8 cellular contexts compared by ENCODE assay signal in the genomic region with DNA sequence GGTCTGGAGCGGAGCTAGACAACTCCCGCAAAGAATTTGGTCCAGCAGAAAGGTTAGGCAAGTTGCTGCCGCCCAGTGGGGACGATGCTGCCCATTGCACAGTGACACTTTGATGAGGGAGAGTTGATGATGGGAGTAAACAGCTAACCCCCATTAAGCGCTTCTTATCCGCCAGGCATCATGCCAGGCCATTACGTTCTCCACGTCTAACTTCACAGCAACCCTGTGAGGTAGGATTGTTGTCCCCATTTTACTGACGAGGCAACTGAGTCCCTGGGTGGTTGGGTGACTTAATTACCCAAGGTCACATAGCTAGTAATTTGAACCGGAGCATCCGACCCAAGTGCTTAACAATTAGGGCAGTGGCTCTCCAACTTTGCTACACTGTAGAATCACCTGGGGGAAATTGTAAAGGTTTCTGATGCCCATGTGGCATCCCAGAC. TPM values are rescaled to one million over a fixed set of nuclear protein-coding genes. Genes with fewer than 3 reads are reported as not detected.
A peak's percentile ranks its signal among the peaks of the same experiment; 100 is the strongest.
DNase-seq lines count a peak whose midpoint lies in the region; ATAC-seq and TF ChIP-seq lines count a peak whose summit lies in the region.

No MANE protein-coding gene starts in this region.

- ATAC-seq in DND-41 (ENCODE audit: insufficient read depth, low read depth): no peak
- no peak for ATAC-seq in activated naive CD8-positive, alpha-beta T cell treated with anti-CD3 and anti-CD28 coated beads, Interleukin-2, amount 10 ng/mL, durations not matched to agents 7 days and 5 days (ENCODE audit: low read depth)
- no peak for ATAC-seq in HG02973 (IDR thresholded peaks at IDR 0.05; ENCODE audit: unreplicated experiment)

- H3K36me3 Mint-ChIP-seq in activated naive CD8-positive, alpha-beta T cell treated with anti-CD3 and anti-CD28 coated beads, Interleukin-2, amount 10 ng/mL, durations not matched to agents 7 days and 5 days: peaks cover 7% of the 10 kb centered on the region
- H3K36me3 Mint-ChIP-seq in immature natural killer cell: no peaks in the 10 kb centered on the region

- peaks cover 38% of the 10 kb centered on the region for H4K20me1 ChIP-seq in DND-41 (ENCODE audit: insufficient read depth, low read length)

- DNase-seq in DND-41 (no peak), HT-29 (ENCODE audit: low spot score) (peak; percentile 65), immature natural killer cell (no peak), NCI-H345 (lab: John Stamatoyannopoulos, UW) (no peak)
- no peak for DNase-seq in activated naive CD8-positive, alpha-beta T cell treated with anti-CD3 and anti-CD28 coated beads, Interleukin-2, amount 10 ng/mL, durations not matched to agents 7 days and 5 days
- DNase-seq in activated CD8-positive, alpha-beta memory T cell treated with anti-CD3 and anti-CD28 coated beads, Interleukin-2, amount 50 U/mL, for 4 hours: no peak

- H3K9me3 ChIP-seq in DND-41 (ENCODE audit: insufficient read depth, low read length, severe bottlenecking) (no peaks in the 10 kb centered on the region), subcutaneous abdominal adipose tissue (ENCODE audit: control insufficient read depth in 5 of 5, low read length in 5 of 5) (no peaks in the 10 kb centered on the region)

- POLR2A ChIA-PET in activated naive CD8-positive, alpha-beta T cell treated with anti-CD3 and anti-CD28 coated beads, Interleukin-2, amount 10 ng/mL, durations not matched to agents 7 days and 5 days (lab: Charles Lee): interaction anchor here (1.0 to 4.1 kb wide), 5 partner anchors 10 to 489 kb away, joined by 3 to 32 read pairs (median 5); partner anchors contain the start of genes DHX35 and SNHG17

- no peaks in the 10 kb centered on the region for H3K27me3 ChIP-seq in DND-41 (ENCODE audit: insufficient read depth, low read length, poor library complexity)
- no peaks in the 10 kb centered on the region for H3K27me3 ChIP-seq in subcutaneous abdominal adipose tissue (ENCODE audit: control insufficient read depth in 5 of 5, insufficient read depth in 4 of 5, low read length in 5 of 5)

- TF ChIP-seq CTCF in DND-41 (IDR thresholded peaks at IDR 0.05; ENCODE audit: borderline replicate concordance, extremely low read depth, low read length, poor library complexity, severe bottlenecking): no peak

- peaks cover 35% of the 10 kb centered on the region for H3K4me1 ChIP-seq in DND-41 (ENCODE audit: insufficient read depth, low read length)
- H3K4me1 ChIP-seq in subcutaneous abdominal adipose tissue (ENCODE audit: control insufficient read depth in 5 of 5, insufficient read depth in 5 of 5, low read length in 5 of 5): peaks cover 0 to 28% (median 24%) of the 10 kb centered on the region in 5 donors

- H3K4me3 ChIP-seq in DND-41 (ENCODE audit: low read depth in 1 of 2, low read length in 2 of 2) (peak overlapping the region; percentile 54 to 69), subcutaneous abdominal adipose tissue (ENCODE audit: low read depth in 1 of 5, low read length in 5 of 5) (peak overlapping the region; percentile 74 to 91 (median 77))

- peak overlapping the region; percentile 67 for H3K9ac ChIP-seq in DND-41 (ENCODE audit: low read depth, low read length)
- peak overlapping the region; percentile 50 to 94 (median 72) for H3K9ac ChIP-seq in subcutaneous abdominal adipose tissue (ENCODE audit: low read length in 5 of 5)

- peaks cover 25% of the 10 kb centered on the region for H3K4me1 Mint-ChIP-seq in activated naive CD8-positive, alpha-beta T cell treated with anti-CD3 and anti-CD28 coated beads, Interleukin-2, amount 10 ng/mL, durations not matched to agents 7 days and 5 days
- H3K4me1 Mint-ChIP-seq in immature natural killer cell: peaks cover 48 to 63% of the 10 kb centered on the region in 2 donors

- H3K36me3 ChIP-seq in DND-41 (ENCODE audit: insufficient read depth, low read length): no peaks in the 10 kb centered on the region
- H3K36me3 ChIP-seq in subcutaneous abdominal adipose tissue (ENCODE audit: control insufficient read depth in 5 of 5, insufficient read depth in 5 of 5, low read length in 5 of 5): no peaks in the 10 kb centered on the region

- H3K27ac ChIP-seq in DND-41 (ENCODE audit: low read length): peak overlapping the region; percentile 57
- peak overlapping the region; percentile 19 for H3K27ac ChIP-seq in subcutaneous abdominal adipose tissue (ENCODE audit: low read depth, low read length)

- peaks cover 55% of the 10 kb centered on the region for H3K79me2 ChIP-seq in DND-41 (ENCODE audit: insufficient read depth, low read length)

- peaks cover 4% of the 10 kb centered on the region for H3K27me3 Mint-ChIP-seq in activated naive CD8-positive, alpha-beta T cell treated with anti-CD3 and anti-CD28 coated beads, Interleukin-2, amount 10 ng/mL, durations not matched to agents 7 days and 5 days
- H3K27me3 Mint-ChIP-seq in immature natural killer cell (ENCODE audit: low read depth in 3 of 3): peaks cover 0 to 8% (median 0%) of the 10 kb centered on the region in 3 donors

- H2AFZ ChIP-seq in DND-41 (ENCODE audit: low read depth, low read length): peak overlapping the region; percentile 74

- H3K27ac Mint-ChIP-seq in activated naive CD8-positive, alpha-beta T cell treated with anti-CD3 and anti-CD28 coated beads, Interleukin-2, amount 10 ng/mL, durations not matched to agents 7 days and 5 days: peak overlapping the region; percentile 70
- peak overlapping the region; percentile 60 to 88 (median 84) for H3K27ac Mint-ChIP-seq in immature natural killer cell

- H3K9me3 Mint-ChIP-seq in activated naive CD8-positive, alpha-beta T cell treated with anti-CD3 and anti-CD28 coated beads, Interleukin-2, amount 10 ng/mL, durations not matched to agents 7 days and 5 days: no peaks in the 10 kb centered on the region
- H3K9me3 Mint-ChIP-seq in immature natural killer cell: no peaks in the 10 kb centered on the region

- H3K4me2 ChIP-seq in DND-41 (ENCODE audit: insufficient read depth, low read length): peak overlapping the region; percentile 95

- H3K4me3 Mint-ChIP-seq in activated naive CD8-positive, alpha-beta T cell treated with anti-CD3 and anti-CD28 coated beads, Interleukin-2, amount 10 ng/mL, durations not matched to agents 7 days and 5 days: peak overlapping the region; percentile 83
- H3K4me3 Mint-ChIP-seq in immature natural killer cell: peak overlapping the region; percentile 77 to 93 (median 86)

RNA-seq across cellular contexts. Expression of gene RALGAPB, which starts 0.7 kb away (rescaled TPM):
- 18.4 and 20.0 TPM in 2 replicates for total RNA-seq in HT-29 (2014; rRNA removed; shearing (Covaris generic))
- 10 to 100 TPM; 36.2 to 39.7 TPM for total RNA-seq in activated naive CD8-positive, alpha-beta T cell treated with anti-CD3 and anti-CD28 coated beads, Interleukin-2, amount 10 ng/mL, durations not matched to agents 7 days and 5 days
- 10 to 100 TPM in 2 of 3 donors, 1 to 10 TPM in 1; 7.5 to 16.7 (median 14.7) TPM for polyA plus RNA-seq in immature natural killer cell

RNA-seq across cellular contexts. Expression of gene SNHG17, which starts 38.2 kb away (rescaled TPM):
- 54.7 and 58.4 TPM in 2 replicates for total RNA-seq in HT-29 (2014; rRNA removed; shearing (Covaris generic))
- total RNA-seq in activated naive CD8-positive, alpha-beta T cell treated with anti-CD3 and anti-CD28 coated beads, Interleukin-2, amount 10 ng/mL, durations not matched to agents 7 days and 5 days: 10 to 100 TPM; 70.9 to 74.4 TPM
- polyA plus RNA-seq in immature natural killer cell: 10 to 100 TPM; 42.8 to 86.0 (median 44.9) TPM
